ENCODE assay signal across 19 cellular contexts in genomic region chr5:115100556-115100955, GRCh38.
A peak's percentile ranks its signal among the peaks of the same experiment; 100 is the strongest.
DNase-seq lines count a peak whose midpoint lies in the region; FAIRE-seq and TF ChIP-seq lines count a peak whose summit lies in the region.
"Had no signal": no experiment of that assay in that cellular context is flagged by ENCODE, and none has a peak within 500 bp of the region (broad histone marks: within the 10 kb centered on the region; RNA-seq: fewer than 3 reads in every experiment).

No MANE protein-coding gene starts in this region.

- no peak overlapping the region for H3K27ac ChIP-seq in substantia nigra (ENCODE audit: low read depth, low read length, poor library complexity, severe bottlenecking)
- H3K27ac ChIP-seq: ascending aorta, epithelial cell of prostate, Peyer's patch, right atrium auricular region had no signal

- peak; percentile 25 for DNase-seq in A172 (ENCODE audit: low spot score)
- peak; percentile 49 for DNase-seq in HCEC 1CT
- peak; percentile 20 for DNase-seq in adipocyte (ENCODE audit: low read depth)
- DNase-seq in fibroblast of villous mesenchyme (ENCODE audit: low read depth): peak; percentile 47
- DNase-seq in NCI-H526 (lab: John Stamatoyannopoulos, UW): no peak
- no peak for DNase-seq in RCC 7860 (ENCODE audit: low spot score)
- DNase-seq in SHP77 treated with DMSO at 0.1 percent for 48 hours (lab: John Stamatoyannopoulos, UW): no peak
- no peak for DNase-seq in substantia nigra (lab: John Stamatoyannopoulos, UW)
- DNase-seq: activated CD4-positive, alpha-beta T cell treated with anti-CD3 and anti-CD28 coated beads for 4 hours; activated CD8-positive, alpha-beta memory T cell treated with anti-CD3 and anti-CD28 coated beads, Interleukin-2, amount 50 U/mL, for 48 hours; activated naive CD4-positive, alpha-beta T cell; CD8-positive, alpha-beta T cell; NCI-H1694; NCI-H524; Peyer's patch had no signal

- H3K27me3 ChIP-seq in adipocyte (replicated peaks; ENCODE audit: control insufficient read depth, insufficient read depth, low read length): peaks cover 3% of the 10 kb centered on the region
- H3K27me3 ChIP-seq: ascending aorta, Peyer's patch, right atrium auricular region had no signal

- no peak for TF ChIP-seq CTCF in fibroblast of villous mesenchyme (IDR thresholded peaks at IDR 0.05; ENCODE audit: insufficient read depth, low read depth, low read length)

- FAIRE-seq in RCC 7860 (lab: Jason Lieb, UNC): no peak
- FAIRE-seq: HTR-8/SVneo had no signal

- H3K36me3 ChIP-seq in adipocyte (ENCODE audit: control insufficient read depth, insufficient read depth, low read length, severe bottlenecking): no peaks in the 10 kb centered on the region
- H3K36me3 ChIP-seq: ascending aorta, Peyer's patch, right atrium auricular region had no signal

- H3K4me1 ChIP-seq in adipocyte (ENCODE audit: control insufficient read depth, insufficient read depth, low read length): no peaks in the 10 kb centered on the region
- H3K4me1 ChIP-seq: ascending aorta, Peyer's patch, right atrium auricular region had no signal

- H3K9me3 ChIP-seq in adipocyte (ENCODE audit: control insufficient read depth, low read length): no peaks in the 10 kb centered on the region
- H3K9me3 ChIP-seq: ascending aorta, Peyer's patch, right atrium auricular region had no signal

- H3K4me3 ChIP-seq in adipocyte (ENCODE audit: low read length): no peak overlapping the region
- no peak overlapping the region for H3K4me3 ChIP-seq in fibroblast of villous mesenchyme (ENCODE audit: low read depth, low read length)
- H3K4me3 ChIP-seq: ascending aorta, Peyer's patch, right atrium auricular region had no signal

- no peak overlapping the region for H3K9ac ChIP-seq in adipocyte (ENCODE audit: low read length)

Comparison
In these comparisons a context has a peak if more than half of its experiments do, and no peak if none do; other contexts are left out.
1. DNase-seq: peak in A172 (single experiment), HCEC 1CT (single experiment), adipocyte (single experiment) and fibroblast of villous mesenchyme (single experiment); none in NCI-H526 (0 of 2), RCC 7860 (single experiment), SHP77 treated with DMSO at 0.1 percent for 48 hours (single experiment) and substantia nigra (0 of 49).